ENCODE assay signal across 23 cellular contexts in the genomic region with DNA sequence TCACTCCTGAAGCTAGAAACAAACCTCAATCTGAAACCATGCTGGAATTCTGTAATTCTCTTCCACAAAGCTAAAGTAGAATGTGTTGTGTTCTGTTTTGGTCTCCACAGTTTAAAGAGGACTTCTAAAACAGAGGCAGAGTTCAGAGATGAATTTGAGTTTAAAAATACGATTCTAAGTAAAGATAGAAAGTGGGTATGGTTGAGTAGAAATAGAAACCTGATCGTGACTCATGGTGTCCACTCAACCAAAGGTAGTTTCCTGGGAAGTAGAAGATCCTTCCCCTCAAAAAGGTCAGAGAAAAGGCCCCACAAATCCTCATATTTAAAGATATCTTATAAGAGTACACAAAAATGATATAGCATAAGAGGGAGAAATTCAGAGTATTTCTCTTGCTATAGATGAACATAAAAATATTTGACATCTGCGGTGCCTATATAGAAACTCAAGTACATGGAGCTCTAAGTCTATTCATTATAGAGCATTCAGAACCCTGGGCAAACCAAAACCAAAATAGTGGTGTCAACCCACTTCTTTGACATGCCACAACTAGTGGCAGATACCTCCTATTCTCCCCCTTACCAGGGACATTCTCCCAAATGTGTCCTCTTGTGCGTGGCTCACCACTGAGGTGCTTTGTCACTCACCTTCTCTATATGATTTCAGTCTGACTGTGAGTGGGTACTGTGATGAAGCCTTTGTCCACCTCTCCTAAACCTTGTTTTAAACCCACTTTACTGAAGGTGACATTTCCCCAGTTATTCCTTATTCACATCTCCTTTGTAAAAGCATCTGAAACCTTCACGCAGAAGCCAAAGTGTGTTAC.
DNase-seq lines count a peak whose midpoint lies in the region; ATAC-seq and TF ChIP-seq lines count a peak whose summit lies in the region.
"Had no signal": no experiment of that assay in that cellular context is flagged by ENCODE, and none has a peak within 500 bp of the region (broad histone marks: within the 10 kb centered on the region; RNA-seq: fewer than 3 reads in every experiment).

No MANE protein-coding gene starts in this region.

- H2BK120ac ChIP-seq in IMR-90 (ENCODE audit: low read depth, low read length): peak overlapping the region; percentile 44; the same call in 1 of the 2 replicates

- peak overlapping the region; percentile 63 for H3K4ac ChIP-seq in IMR-90 (ENCODE audit: low read depth, low read length)

- peak overlapping the region; percentile 0 for H3K27ac Mint-ChIP-seq in activated CD8-positive, alpha-beta T cell treated with anti-CD3 and anti-CD28 coated beads for 36 hours
- no peak overlapping the region for H3K27ac Mint-ChIP-seq in activated CD8-positive, alpha-beta T cell treated with anti-CD3 and anti-CD28 coated beads, Interleukin-2, amount 10 ng/mL, durations not matched to agents 7 days and 5 days
- H3K27ac Mint-ChIP-seq in stimulated activated memory B cell treated with anti-CD40 and anti-IgM and Interleukin-4, amounts not matched to agents 10 μg/mL and 1 μg/mL and 100 μg/mL, for 72 hours: no peak overlapping the region
- H3K27ac Mint-ChIP-seq: T-helper 1 cell treated with Interleukin-12 subunit alpha and Interleukin-12 subunit beta and Interleukin-4 antibody, amounts not matched to agents 30 μg/mL and 1 μg/mL, for 36 hours had no signal

- H3K9ac ChIP-seq in IMR-90 (ENCODE audit: low read depth, low read length): no peak overlapping the region
- H3K9ac ChIP-seq: BLaER1 treated with 17β-estradiol and CSF1 and Interleukin-3, amounts not matched to agents 10 nM and 100 nM had no signal

- no peak for TF ChIP-seq CTCF in activated CD8-positive, alpha-beta T cell treated with anti-CD3 and anti-CD28 coated beads for 36 hours (IDR thresholded peaks at IDR 0.05)
- TF ChIP-seq CTCF in IMR-90 (conservative IDR thresholded peaks at IDR 0.05; ENCODE audit: low read depth, low read length) (no peak), upper lobe of left lung (IDR thresholded peaks at IDR 0.05) (no peak)

- no peaks in the 10 kb centered on the region for H3K27me3 Mint-ChIP-seq in activated CD8-positive, alpha-beta T cell treated with anti-CD3 and anti-CD28 coated beads for 36 hours
- H3K27me3 Mint-ChIP-seq in activated CD8-positive, alpha-beta T cell treated with anti-CD3 and anti-CD28 coated beads, Interleukin-2, amount 10 ng/mL, durations not matched to agents 7 days and 5 days (ENCODE audit: low read depth): no peaks in the 10 kb centered on the region
- peaks cover 8% of the 10 kb centered on the region for H3K27me3 Mint-ChIP-seq in stimulated activated memory B cell treated with anti-CD40 and anti-IgM and Interleukin-4, amounts not matched to agents 10 μg/mL and 1 μg/mL and 100 μg/mL, for 72 hours
- H3K27me3 Mint-ChIP-seq: central memory CD8-positive, alpha-beta T cell; natural killer cell treated with Interleukin-12 subunit alpha and Interleukin-12 subunit beta and Interleukin-15 and Interleukin-18, amount 100 ng/mL, for 72 hours had no signal

- H3K56ac ChIP-seq in IMR-90 (ENCODE audit: extremely low read depth, insufficient read depth, low read length): no peak overlapping the region

- intact Hi-C loops in activated CD8-positive, alpha-beta T cell treated with anti-CD3 and anti-CD28 coated beads for 36 hours (cut with micrococcal nuclease): no loop called here
- intact Hi-C loops in IMR-90 (cut with micrococcal nuclease): no loop called here

- TF ChIP-seq EP300 in upper lobe of left lung (IDR thresholded peaks at IDR 0.05): no peak

- POLR2A ChIA-PET in activated CD8-positive, alpha-beta T cell treated with anti-CD3 and anti-CD28 coated beads for 36 hours (lab: Charles Lee): interaction anchor here (1.0 kb wide), 1 partner anchor 9 kb away, joined by 3 read pairs; no protein-coding TSS in a partner anchor
- POLR2A ChIA-PET in activated CD8-positive, alpha-beta T cell treated with anti-CD3 and anti-CD28 coated beads, Interleukin-2, amount 10 ng/mL, durations not matched to agents 7 days and 5 days (lab: Charles Lee): no interaction called here
- POLR2A ChIA-PET in IMR-90 (lab: Charles Lee; ENCODE audit: unreplicated experiment): no interaction called here

- H3K4me3 Mint-ChIP-seq in activated CD8-positive, alpha-beta T cell treated with anti-CD3 and anti-CD28 coated beads for 36 hours: no peak overlapping the region
- H3K4me3 Mint-ChIP-seq in activated CD8-positive, alpha-beta T cell treated with anti-CD3 and anti-CD28 coated beads, Interleukin-2, amount 10 ng/mL, durations not matched to agents 7 days and 5 days: no peak overlapping the region
- no peak overlapping the region for H3K4me3 Mint-ChIP-seq in stimulated activated memory B cell treated with anti-CD40 and anti-IgM and Interleukin-4, amounts not matched to agents 10 μg/mL and 1 μg/mL and 100 μg/mL, for 72 hours
- H3K4me3 Mint-ChIP-seq: central memory CD8-positive, alpha-beta T cell; natural killer cell treated with Interleukin-12 subunit alpha and Interleukin-12 subunit beta and Interleukin-15 and Interleukin-18, amount 100 ng/mL, for 72 hours; T-helper 1 cell treated with Interleukin-12 subunit alpha and Interleukin-12 subunit beta and Interleukin-4 antibody, amounts not matched to agents 30 μg/mL and 1 μg/mL, for 36 hours had no signal

- dilution Hi-C loops in IMR-90 (cut with HindIII; ENCODE audit: low sequenced_read_pairs, unreplicated experiment): no loop called here

- H3K4me2 ChIP-seq in IMR-90 (ENCODE audit: low read depth, low read length): no peak overlapping the region
- H3K4me2 ChIP-seq: PC-9 had no signal

- H2BK5ac ChIP-seq in IMR-90 (ENCODE audit: low read depth, low read length, poor library complexity, severe bottlenecking): no peak overlapping the region

- DNase-seq in activated CD8-positive, alpha-beta T cell treated with anti-CD3 and anti-CD28 coated beads for 36 hours: peak; percentile 18
- DNase-seq in activated CD8-positive, alpha-beta T cell treated with anti-CD3 and anti-CD28 coated beads, Interleukin-2, amount 10 ng/mL, durations not matched to agents 7 days and 5 days: no peak
- no peak for DNase-seq in IMR-90
- DNase-seq in upper lobe of left lung: no peak
- DNase-seq: activated naive CD4-positive, alpha-beta T cell; left cardiac atrium; mesenchymal stem cell; NCI-H82; PC-9; posterior cingulate gyrus; SJCRH30; stimulated activated CD4-positive, alpha-beta T cell treated with anti-CD3 and anti-CD28 coated beads, Interleukin-2, amount 100 ng/mL, for 24 hours; uterus; WERI-Rb-1 had no signal

- H3K9me3 Mint-ChIP-seq in activated CD8-positive, alpha-beta T cell treated with anti-CD3 and anti-CD28 coated beads for 36 hours: no peaks in the 10 kb centered on the region
- H3K9me3 Mint-ChIP-seq in activated CD8-positive, alpha-beta T cell treated with anti-CD3 and anti-CD28 coated beads, Interleukin-2, amount 10 ng/mL, durations not matched to agents 7 days and 5 days (ENCODE audit: insufficient read depth): no peaks in the 10 kb centered on the region
- peaks cover 2% of the 10 kb centered on the region for H3K9me3 Mint-ChIP-seq in stimulated activated memory B cell treated with anti-CD40 and anti-IgM and Interleukin-4, amounts not matched to agents 10 μg/mL and 1 μg/mL and 100 μg/mL, for 72 hours
- H3K9me3 Mint-ChIP-seq: central memory CD8-positive, alpha-beta T cell; natural killer cell treated with Interleukin-12 subunit alpha and Interleukin-12 subunit beta and Interleukin-15 and Interleukin-18, amount 100 ng/mL, for 72 hours; T-helper 1 cell treated with Interleukin-12 subunit alpha and Interleukin-12 subunit beta and Interleukin-4 antibody, amounts not matched to agents 30 μg/mL and 1 μg/mL, for 36 hours had no signal

- CTCF ChIA-PET in activated CD8-positive, alpha-beta T cell treated with anti-CD3 and anti-CD28 coated beads for 36 hours (lab: Charles Lee): interaction anchor here (1.0 to 1.3 kb wide), 2 partner anchors 88 to 173 kb away, joined by 3 read pairs; no protein-coding TSS in a partner anchor
- CTCF ChIA-PET in activated CD8-positive, alpha-beta T cell treated with anti-CD3 and anti-CD28 coated beads, Interleukin-2, amount 10 ng/mL, durations not matched to agents 7 days and 5 days (lab: Charles Lee): interaction anchor here (1.0 kb wide), 1 partner anchor 23 kb away, joined by 3 read pairs; no protein-coding TSS in a partner anchor
- CTCF ChIA-PET in IMR-90 (lab: Yijun Ruan, JAX): no interaction called here

- no peaks in the 10 kb centered on the region for H3K36me3 Mint-ChIP-seq in activated CD8-positive, alpha-beta T cell treated with anti-CD3 and anti-CD28 coated beads for 36 hours (ENCODE audit: low read depth)
- no peaks in the 10 kb centered on the region for H3K36me3 Mint-ChIP-seq in activated CD8-positive, alpha-beta T cell treated with anti-CD3 and anti-CD28 coated beads, Interleukin-2, amount 10 ng/mL, durations not matched to agents 7 days and 5 days (ENCODE audit: low read depth)
- H3K36me3 Mint-ChIP-seq in stimulated activated memory B cell treated with anti-CD40 and anti-IgM and Interleukin-4, amounts not matched to agents 10 μg/mL and 1 μg/mL and 100 μg/mL, for 72 hours: no peaks in the 10 kb centered on the region
- H3K36me3 Mint-ChIP-seq: natural killer cell treated with Interleukin-12 subunit alpha and Interleukin-12 subunit beta and Interleukin-15 and Interleukin-18, amount 100 ng/mL, for 72 hours had no signal

- peak overlapping the region; percentile 62; the same call in 1 of the 2 replicates for H3K18ac ChIP-seq in IMR-90 (ENCODE audit: low read depth, low read length)

- ATAC-seq in activated CD8-positive, alpha-beta T cell treated with anti-CD3 and anti-CD28 coated beads for 36 hours: peak; percentile 43
- no peak for ATAC-seq in activated CD8-positive, alpha-beta T cell treated with anti-CD3 and anti-CD28 coated beads, Interleukin-2, amount 10 ng/mL, durations not matched to agents 7 days and 5 days
- ATAC-seq in GM21717 (IDR thresholded peaks at IDR 0.05; ENCODE audit: unreplicated experiment): peak; percentile 49
- no peak for ATAC-seq in IMR-90 (ENCODE audit: low read depth)
- peak; percentile 57 for ATAC-seq in stimulated activated memory B cell treated with anti-CD40 and anti-IgM and Interleukin-4, amounts not matched to agents 10 μg/mL and 1 μg/mL and 100 μg/mL, for 72 hours
- no peak for ATAC-seq in GM21723 (IDR thresholded peaks at IDR 0.05; ENCODE audit: unreplicated experiment)
- no peak for ATAC-seq in upper lobe of left lung (ENCODE audit: low FRiP score in 2 of 2)
- no peak for ATAC-seq in HG02852 (IDR thresholded peaks at IDR 0.05; ENCODE audit: unreplicated experiment)
- ATAC-seq: left cardiac atrium had no signal

- H3K27me3 ChIP-seq in IMR-90 (ENCODE audit: control insufficient read depth, insufficient read depth, low read length): no peaks in the 10 kb centered on the region
- H3K27me3 ChIP-seq in upper lobe of left lung: no peaks in the 10 kb centered on the region
- H3K27me3 ChIP-seq: ascending aorta; BLaER1 treated with 17β-estradiol and CSF1 and Interleukin-3, amounts not matched to agents 10 nM and 100 nM; SJCRH30; uterus had no signal

- peaks cover 20 to 49% of the 10 kb centered on the region in 2 experiments for H3K79me1 ChIP-seq in IMR-90 (ENCODE audit: low read depth in 1 of 2, low read length in 2 of 2)

- H4K20me1 ChIP-seq in IMR-90 (ENCODE audit: insufficient read depth, low read length): no peaks in the 10 kb centered on the region
- H4K20me1 ChIP-seq: BLaER1 treated with 17β-estradiol and CSF1 and Interleukin-3, amounts not matched to agents 10 nM and 100 nM had no signal

- TF ChIP-seq RAD21 in IMR-90 (IDR thresholded peaks at IDR 0.05; ENCODE audit: low read length): no peak

- H4K91ac ChIP-seq in IMR-90 (ENCODE audit: insufficient read depth, low read depth, low read length): no peak overlapping the region

- peak overlapping the region; percentile 85; the same call in 1 of the 2 replicates for H2AK5ac ChIP-seq in IMR-90 (ENCODE audit: low read depth, low read length)

- no TSS peak for BruUV-seq in IMR-90 (replicated peaks; lab: Mats Ljungman, UMichigan)

- H3K9me1 ChIP-seq in IMR-90 (ENCODE audit: insufficient read depth, low read length): peaks cover 3% of the 10 kb centered on the region; the same call in 1 of the 2 replicates

- H3K4me1 ChIP-seq in IMR-90 (ENCODE audit: control insufficient read depth, insufficient read depth, low read length) (peaks cover 21% of the 10 kb centered on the region), upper lobe of left lung (peaks cover 0 to 8% (median 0%) of the 10 kb centered on the region in 4 donors)
- H3K4me1 ChIP-seq: ascending aorta, SJCRH30, uterus had no signal

- no peak for TF ChIP-seq POLR2A in IMR-90 (IDR thresholded peaks at IDR 0.05; ENCODE audit: low read depth, low read length)
- TF ChIP-seq POLR2A in upper lobe of left lung (IDR thresholded peaks at IDR 0.05): no peak

- H3K4me1 Mint-ChIP-seq in activated CD8-positive, alpha-beta T cell treated with anti-CD3 and anti-CD28 coated beads for 36 hours (ENCODE audit: low read depth): peaks cover 49% of the 10 kb centered on the region
- peaks cover 39% of the 10 kb centered on the region for H3K4me1 Mint-ChIP-seq in activated CD8-positive, alpha-beta T cell treated with anti-CD3 and anti-CD28 coated beads, Interleukin-2, amount 10 ng/mL, durations not matched to agents 7 days and 5 days (ENCODE audit: low read depth)
- H3K4me1 Mint-ChIP-seq in stimulated activated memory B cell treated with anti-CD40 and anti-IgM and Interleukin-4, amounts not matched to agents 10 μg/mL and 1 μg/mL and 100 μg/mL, for 72 hours: peaks cover 26% of the 10 kb centered on the region

- H3K4me3 ChIP-seq in IMR-90 (ENCODE audit: insufficient read depth, low read depth, low read length): no peak overlapping the region
- H3K4me3 ChIP-seq in upper lobe of left lung: no peak overlapping the region
- H3K4me3 ChIP-seq: ascending aorta; BLaER1 treated with 17β-estradiol and CSF1 and Interleukin-3, amounts not matched to agents 10 nM and 100 nM; PC-9; SJCRH30; uterus had no signal

- 100% methylated on average over 1 of the region's 5 CpGs; no CpG with 5 or more reads in 1 of the 2 experiments for WGBS in IMR-90 (ENCODE audit: extremely low coverage in 2 of 2, insufficient read length in 1 of 2), 2 experiments
- WGBS in upper lobe of left lung, 2 donors: 92 to 95% methylated on average over 5 of the region's 5 CpGs

- peak overlapping the region in 1 of 2 experiments; percentile 36; a peak in 2 of 4 replicates for H4K8ac ChIP-seq in IMR-90 (ENCODE audit: low read depth in 2 of 2, low read length in 2 of 2)

- no peak overlapping the region for H2AFZ ChIP-seq in IMR-90 (replicated peaks; ENCODE audit: low read length, poor library complexity)
- H2AFZ ChIP-seq: PC-9 had no signal

- H3K27ac ChIP-seq in IMR-90 (ENCODE audit: insufficient read depth, low read length) (no peak overlapping the region), upper lobe of left lung (no peak overlapping the region)
- H3K27ac ChIP-seq: ascending aorta; BLaER1 treated with 17β-estradiol and CSF1 and Interleukin-3, amounts not matched to agents 10 nM and 100 nM; PC-9; SJCRH30; WERI-Rb-1 had no signal

- H4K5ac ChIP-seq in IMR-90 (ENCODE audit: low read depth, low read length): peak overlapping the region; percentile 37; the same call in 1 of the 2 replicates

- no peaks in the 10 kb centered on the region for H3K36me3 ChIP-seq in IMR-90 (ENCODE audit: control insufficient read depth, insufficient read depth, low read length)
- no peaks in the 10 kb centered on the region for H3K36me3 ChIP-seq in upper lobe of left lung
- H3K36me3 ChIP-seq: ascending aorta, SJCRH30, uterus, WERI-Rb-1 had no signal

- H3K14ac ChIP-seq in IMR-90 (replicated peaks; ENCODE audit: low read depth, low read length): peak overlapping the region; percentile 66

- H2AK9ac ChIP-seq in IMR-90 (replicated peaks; ENCODE audit: low read depth, low read length, poor library complexity): no peak overlapping the region

- in situ Hi-C loops in IMR-90 (cut with MboI; ENCODE audit: low sequenced_read_pairs): no loop called here

- peak overlapping the region; percentile 71 for H2BK20ac ChIP-seq in IMR-90 (ENCODE audit: low read depth, low read length)

- H3K9me3 ChIP-seq in IMR-90 (ENCODE audit: control insufficient read depth, insufficient read depth, low read length) (no peaks in the 10 kb centered on the region), upper lobe of left lung (no peaks in the 10 kb centered on the region)
- H3K9me3 ChIP-seq: ascending aorta, SJCRH30, uterus had no signal

- peak overlapping the region; percentile 4; the same call in 1 of the 2 replicates for H3K23ac ChIP-seq in IMR-90 (ENCODE audit: low read depth, low read length)

- H2BK15ac ChIP-seq in IMR-90 (ENCODE audit: low read depth, low read length): peak overlapping the region; percentile 79; the same call in 2 of the 3 replicates

Comparison
In these comparisons a context has a peak if more than half of its experiments do, and no peak if none do; other contexts are left out.
1. ATAC-seq: peak in activated CD8-positive, alpha-beta T cell treated with anti-CD3 and anti-CD28 coated beads for 36 hours (single experiment), GM21717 (single experiment) and stimulated activated memory B cell treated with anti-CD40 and anti-IgM and Interleukin-4, amounts not matched to agents 10 μg/mL and 1 μg/mL and 100 μg/mL, for 72 hours (single experiment); none in activated CD8-positive, alpha-beta T cell treated with anti-CD3 and anti-CD28 coated beads, Interleukin-2, amount 10 ng/mL, durations not matched to agents 7 days and 5 days (single experiment), IMR-90 (single experiment), GM21723 (single experiment), upper lobe of left lung (0 of 2) and HG02852 (single experiment).